ENCODE assay signal across 8 cellular contexts in genomic region chr6:38671885-38672467, GRCh38. TPM values are rescaled to one million over a fixed set of nuclear protein-coding genes. Genes with fewer than 3 reads are reported as not detected.
DNase-seq lines count a peak whose midpoint lies in the region; ATAC-seq, FAIRE-seq and TF ChIP-seq lines count a peak whose summit lies in the region.

No MANE protein-coding gene starts in this region.

- H4K20me1 ChIP-seq in HepG2 (ENCODE audit: insufficient read depth, low read length): no peaks in the 10 kb centered on the region

- H3K9me3 ChIP-seq in HepG2 (ENCODE audit: low read length): no peaks in the 10 kb centered on the region
- no peaks in the 10 kb centered on the region for H3K9me3 ChIP-seq in upper lobe of left lung

- peak; percentile 65 for FAIRE-seq in HepG2 (lab: Jason Lieb, UNC)

- H3K27ac ChIP-seq in HepG2 (ENCODE audit: extremely low read length, insufficient read depth, low read length) (no peak overlapping the region), upper lobe of left lung (no peak overlapping the region)

- POLR2A ChIA-PET in HepG2 (lab: Yijun Ruan, JAX): no interaction called here

- H3K4me2 ChIP-seq in HepG2 (ENCODE audit: low read depth, low read length): no peak overlapping the region

- TF ChIP-seq POLR2A in HepG2 (IDR thresholded peaks at IDR 0.05; ENCODE audit: insufficient read depth in 1 of 2, low read depth in 2 of 2, low read length in 2 of 2) (no peak), upper lobe of left lung (IDR thresholded peaks at IDR 0.05) (no peak)

- peaks cover 3 to 19% of the 10 kb centered on the region in 2 experiments; a peak in 3 of 5 replicates for H3K36me3 ChIP-seq in HepG2 (replicated peaks in 1 of 2; ENCODE audit: control insufficient read depth in 1 of 2, insufficient read depth in 2 of 2, low read length in 2 of 2)
- H3K36me3 ChIP-seq in upper lobe of left lung: peaks cover 0 to 23% (median 0%) of the 10 kb centered on the region in 4 donors

- TF ChIP-seq CTCF in LNCAP (IDR thresholded peaks at IDR 0.05) (peak; percentile 71), HepG2 (CRISPR knock-in tag; IDR thresholded peaks at IDR 0.05) (peak; percentile 71), upper lobe of left lung (IDR thresholded peaks at IDR 0.05) (peak; percentile 36 to 68 (median 61))

- in situ Hi-C loops in HepG2 (cut with HindIII; ENCODE audit: extremely low pct_ligation_motif_present, low pct_unique_long_range_greater_than_20kb): no loop called here

- H3K4me3 ChIP-seq in HepG2 (replicated peaks in 1 of 3; ENCODE audit: insufficient read depth in 1 of 3, low read depth in 2 of 3, low read length in 3 of 3) (no peak overlapping the region), upper lobe of left lung (no peak overlapping the region)

- H3K27me3 ChIP-seq in HepG2 (ENCODE audit: control insufficient read depth in 1 of 2, insufficient read depth in 2 of 2, low read length in 2 of 2) (no peaks in the 10 kb centered on the region), upper lobe of left lung (no peaks in the 10 kb centered on the region)

- TF ChIP-seq RAD21 in HepG2 (CRISPR knock-in tag; IDR thresholded peaks at IDR 0.05): peak; percentile 32; the same call in 1 of the 2 replicates

- no TSS peak for BruUV-seq in HepG2 (replicated peaks; lab: Mats Ljungman, UMichigan)

- intact Hi-C loops in HepG2 (cut with micrococcal nuclease; ENCODE audit: unreplicated experiment): loop anchor here (5.0 kb wide), 1 partner anchor 180 kb away; no protein-coding TSS in a partner anchor

- CTCF ChIA-PET in HepG2 (lab: Yijun Ruan, JAX; ENCODE audit: low intra/inter-chr PET ratio, low total read pairs): interaction anchor here (0.7 kb wide), 1 partner anchor 178 kb away, joined by 3 read pairs; no protein-coding TSS in a partner anchor

- no peak overlapping the region for H3K9ac ChIP-seq in HepG2 (ENCODE audit: insufficient read depth, low read depth, low read length)

- TF ChIP-seq EP300 in HepG2 (IDR thresholded peaks at IDR 0.05; ENCODE audit: low read depth in 2 of 2, low read length in 2 of 2) (no peak), HepG2 (CRISPR knock-in tag; IDR thresholded peaks at IDR 0.05; ENCODE audit: borderline replicate concordance) (no peak), upper lobe of left lung (IDR thresholded peaks at IDR 0.05) (no peak)

- H3K4me1 ChIP-seq in HepG2 (ENCODE audit: insufficient read depth, low read length) (no peaks in the 10 kb centered on the region), upper lobe of left lung (peaks cover 0 to 21% (median 9%) of the 10 kb centered on the region in 4 donors)

- ATAC-seq in GM21737 (IDR thresholded peaks at IDR 0.05; ENCODE audit: unreplicated experiment) (peak; percentile 77), HepG2 (peak; percentile 91), upper lobe of left lung (ENCODE audit: low FRiP score in 2 of 2) (peak; percentile 65 to 75)

- no peak overlapping the region for H2AFZ ChIP-seq in HepG2 (ENCODE audit: low read length)

- DNase-seq in activated T-cell treated with anti-CD3 and anti-CD28 coated beads for 4 hours: peak; percentile 21
- no peak for DNase-seq in activated T-cell treated with anti-CD3 and anti-CD28 coated beads, Interleukin-2, amount 50 U/mL, for 48 hours
- peak; percentile 43 for DNase-seq in SKM-1 (lab: John Stamatoyannopoulos, UW; ENCODE audit: unreplicated experiment)
- DNase-seq in cerebellum (ENCODE audit: low spot score): peak; percentile 39
- DNase-seq in HepG2 (ENCODE audit: low spot score): peak; percentile 43
- no peak for DNase-seq in upper lobe of left lung

- 0% methylated on average over 2 of the region's 2 CpGs for WGBS in HepG2 (ENCODE audit: low lambda C conversion rate)
- 11 to 22% methylated on average over 2 of the region's 2 CpGs for WGBS in upper lobe of left lung, 2 donors

- no peaks in the 10 kb centered on the region for H3K79me2 ChIP-seq in HepG2 (ENCODE audit: insufficient read depth, low read length)

TF ChIP-seq in HepG2, 621 proteins besides CTCF, POLR2A, EP300 and RAD21 (continues in another document):
- TF ChIP-seq STAG1 (CRISPR knock-in tag; IDR thresholded peaks at IDR 0.05): peak; percentile 63
- no peak for TF ChIP-seq CHCHD3 (CRISPR knock-in tag; IDR thresholded peaks at IDR 0.05)
- TF ChIP-seq SMC3 (IDR thresholded peaks at IDR 0.05; ENCODE audit: low read length): peak; percentile 29; the same call in 1 of the 2 replicates

RNA-seq across cellular contexts. Expression of gene GLO1, which starts 31.0 kb away (rescaled TPM):
- total RNA-seq in cerebellum (69.3 TPM), HepG2 (2016; rRNA removed; fragmentation: Illumina TruSeq; extraction: Trizol) (177 and 282 TPM in 2 replicates), upper lobe of left lung (100 to 1,000 TPM in 1 of 6 donors, 10 to 100 TPM in 5; 25.1 to 111 (median 74.6) TPM)
- 25.6 and 26.7 TPM in 2 replicates for total RNA-seq in HepG2 (2016; cell fraction: cytosol; rRNA removed; fragmentation: Illumina TruSeq; extraction: Trizol; ENCODE audit: low read depth)
- total RNA-seq in HepG2 (2016; cell fraction: insoluble cytoplasmic fraction; rRNA removed; fragmentation: Illumina TruSeq; extraction: Trizol): 176 and 303 TPM in 2 replicates
- 87.3 and 99.8 TPM in 2 replicates for total RNA-seq in HepG2 (2016; cell fraction: membrane; rRNA removed; fragmentation: Illumina TruSeq; extraction: Trizol)
- 82.3 and 88.7 TPM in 2 replicates for total RNA-seq in HepG2 (2016; cell fraction: nucleus; rRNA removed; fragmentation: Illumina TruSeq; extraction: Trizol)
- 55.0 and 77.1 TPM in 2 replicates for polyA plus RNA-seq in HepG2 (2011; rRNA removed)
- 36.6 and 63.7 TPM in 2 replicates for polyA plus RNA-seq in HepG2 (2011; cell fraction: cytosol; rRNA removed)
- polyA plus RNA-seq in HepG2 (2011; cell fraction: nucleus; rRNA removed): 8.3 and 11.4 TPM in 2 replicates
- 99.9 and 146 TPM in 2 replicates for polyA plus RNA-seq in HepG2 (2012)
- polyA plus RNA-seq in HepG2 (2016; cell fraction: cytosol; fragmentation: Illumina TruSeq; extraction: Trizol; ENCODE audit: low read depth): 29.9 and 32.0 TPM in 2 replicates
- polyA plus RNA-seq in HepG2 (2016; cell fraction: insoluble cytoplasmic fraction; fragmentation: Illumina TruSeq; extraction: Trizol; ENCODE audit: low read depth): 301 and 355 TPM in 2 replicates
- polyA plus RNA-seq in HepG2 (2016; cell fraction: membrane; fragmentation: Illumina TruSeq; extraction: Trizol; ENCODE audit: low read depth): 81.5 and 87.4 TPM in 2 replicates
- 112 and 115 TPM in 2 replicates for polyA plus RNA-seq in HepG2 (2016; cell fraction: nucleus; fragmentation: Illumina TruSeq; extraction: Trizol; ENCODE audit: insufficient read depth, low read depth)
- polyA minus RNA-seq in HepG2 (2011; rRNA and poly(A)+ RNA removed; ENCODE audit: low replicate concordance): 18.4 and 27.9 TPM in 2 replicates
- polyA minus RNA-seq in HepG2 (2011; cell fraction: cytosol; rRNA and poly(A)+ RNA removed): 37.8 and 41.0 TPM in 2 replicates
- 15.6 and 21.0 TPM in 2 replicates for polyA minus RNA-seq in HepG2 (2011; cell fraction: nucleus; rRNA and poly(A)+ RNA removed)

RNA-seq across cellular contexts. Expression of gene BTBD9, which starts 32.2 kb away (rescaled TPM):
- total RNA-seq in cerebellum (29.3 TPM), HepG2 (2016; rRNA removed; fragmentation: Illumina TruSeq; extraction: Trizol) (1.8 and 3.0 TPM in 2 replicates), upper lobe of left lung (10 to 100 TPM; 18.2 to 60.8 (median 44.9) TPM)
- 9.0 and 9.2 TPM in 2 replicates for total RNA-seq in HepG2 (2016; cell fraction: cytosol; rRNA removed; fragmentation: Illumina TruSeq; extraction: Trizol; ENCODE audit: low read depth)
- 1.9 and 2.7 TPM in 2 replicates for total RNA-seq in HepG2 (2016; cell fraction: insoluble cytoplasmic fraction; rRNA removed; fragmentation: Illumina TruSeq; extraction: Trizol)
- total RNA-seq in HepG2 (2016; cell fraction: membrane; rRNA removed; fragmentation: Illumina TruSeq; extraction: Trizol): 6.2 and 6.3 TPM in 2 replicates
- 3.9 and 4.3 TPM in 2 replicates for total RNA-seq in HepG2 (2016; cell fraction: nucleus; rRNA removed; fragmentation: Illumina TruSeq; extraction: Trizol)
- polyA plus RNA-seq in HepG2 (2011; rRNA removed): 1.2 TPM in 2 replicates
- 0.43 and 0.58 TPM in 2 replicates for polyA plus RNA-seq in HepG2 (2011; cell fraction: cytosol; rRNA removed)
- 1.1 and 1.7 TPM in 2 replicates for polyA plus RNA-seq in HepG2 (2011; cell fraction: nucleus; rRNA removed)
- 0.68 and 0.76 TPM in 2 replicates for polyA plus RNA-seq in HepG2 (2012)
- 0.05 TPM in 2 replicates for polyA plus RNA-seq in HepG2 (2016; cell fraction: cytosol; fragmentation: Illumina TruSeq; extraction: Trizol; ENCODE audit: low read depth)
- 1.0 and 1.4 TPM in 2 replicates for polyA plus RNA-seq in HepG2 (2016; cell fraction: insoluble cytoplasmic fraction; fragmentation: Illumina TruSeq; extraction: Trizol; ENCODE audit: low read depth)
- 0.11 and 0.13 TPM in 2 replicates for polyA plus RNA-seq in HepG2 (2016; cell fraction: membrane; fragmentation: Illumina TruSeq; extraction: Trizol; ENCODE audit: low read depth)
- polyA plus RNA-seq in HepG2 (2016; cell fraction: nucleus; fragmentation: Illumina TruSeq; extraction: Trizol; ENCODE audit: insufficient read depth, low read depth): 0.85 and 1.1 TPM in 2 replicates
- polyA minus RNA-seq in HepG2 (2011; rRNA and poly(A)+ RNA removed; ENCODE audit: low replicate concordance): 4.7 and 8.0 TPM in 2 replicates
- polyA minus RNA-seq in HepG2 (2011; cell fraction: cytosol; rRNA and poly(A)+ RNA removed): 2.0 and 2.2 TPM in 2 replicates
- 18.9 and 26.6 TPM in 2 replicates for polyA minus RNA-seq in HepG2 (2011; cell fraction: nucleus; rRNA and poly(A)+ RNA removed)

RNA-seq across cellular contexts. Expression of gene DNAH8, which starts 43.1 kb away (rescaled TPM):
- total RNA-seq in cerebellum: 0.09 TPM
- not detected in 2 replicates for total RNA-seq in HepG2 (2016; rRNA removed; fragmentation: Illumina TruSeq; extraction: Trizol)
- not detected in 2 replicates for total RNA-seq in HepG2 (2016; cell fraction: cytosol; rRNA removed; fragmentation: Illumina TruSeq; extraction: Trizol; ENCODE audit: low read depth)
- not detected in 2 replicates for total RNA-seq in HepG2 (2016; cell fraction: insoluble cytoplasmic fraction; rRNA removed; fragmentation: Illumina TruSeq; extraction: Trizol)
- total RNA-seq in HepG2 (2016; cell fraction: membrane; rRNA removed; fragmentation: Illumina TruSeq; extraction: Trizol): not detected in 2 replicates
- total RNA-seq in HepG2 (2016; cell fraction: nucleus; rRNA removed; fragmentation: Illumina TruSeq; extraction: Trizol): not detected in 2 replicates
- not detected in 2 replicates for polyA plus RNA-seq in HepG2 (2011; rRNA removed)
- not detected in 2 replicates for polyA plus RNA-seq in HepG2 (2011; cell fraction: cytosol; rRNA removed)
- not detected in 2 replicates for polyA plus RNA-seq in HepG2 (2011; cell fraction: nucleus; rRNA removed)
- not detected in 2 replicates for polyA plus RNA-seq in HepG2 (2012)
- not detected in 2 replicates for polyA plus RNA-seq in HepG2 (2016; cell fraction: cytosol; fragmentation: Illumina TruSeq; extraction: Trizol; ENCODE audit: low read depth)
- polyA plus RNA-seq in HepG2 (2016; cell fraction: insoluble cytoplasmic fraction; fragmentation: Illumina TruSeq; extraction: Trizol; ENCODE audit: low read depth): not detected in 2 replicates
- polyA plus RNA-seq in HepG2 (2016; cell fraction: membrane; fragmentation: Illumina TruSeq; extraction: Trizol; ENCODE audit: low read depth): not detected in 2 replicates
- polyA plus RNA-seq in HepG2 (2016; cell fraction: nucleus; fragmentation: Illumina TruSeq; extraction: Trizol; ENCODE audit: insufficient read depth, low read depth): not detected in 2 replicates
- not detected in 2 replicates for polyA minus RNA-seq in HepG2 (2011; rRNA and poly(A)+ RNA removed; ENCODE audit: low replicate concordance)
- not detected in 2 replicates for polyA minus RNA-seq in HepG2 (2011; cell fraction: cytosol; rRNA and poly(A)+ RNA removed)
- polyA minus RNA-seq in HepG2 (2011; cell fraction: nucleus; rRNA and poly(A)+ RNA removed): not detected in 2 replicates
- under 1 TPM in 4 of 6 donors, not detected in 2; under 0.01 to 0.24 (median 0.15) TPM for total RNA-seq in upper lobe of left lung

Comparison
In these comparisons a context has a peak if more than half of its experiments do, and no peak if none do; other contexts are left out.
1. DNase-seq: peak in activated T-cell treated with anti-CD3 and anti-CD28 coated beads for 4 hours (single experiment), SKM-1 (single experiment), cerebellum (single experiment) and HepG2 (single experiment); none in activated T-cell treated with anti-CD3 and anti-CD28 coated beads, Interleukin-2, amount 50 U/mL, for 48 hours (0 of 2) and upper lobe of left lung (0 of 2).
2. Peak in every context shown above with its lines, with median percentiles within 50 percentile points of each other: ATAC-seq and CTCF ChIP-seq.